7 cellular contexts compared by ENCODE assay signal in the genomic region with DNA sequence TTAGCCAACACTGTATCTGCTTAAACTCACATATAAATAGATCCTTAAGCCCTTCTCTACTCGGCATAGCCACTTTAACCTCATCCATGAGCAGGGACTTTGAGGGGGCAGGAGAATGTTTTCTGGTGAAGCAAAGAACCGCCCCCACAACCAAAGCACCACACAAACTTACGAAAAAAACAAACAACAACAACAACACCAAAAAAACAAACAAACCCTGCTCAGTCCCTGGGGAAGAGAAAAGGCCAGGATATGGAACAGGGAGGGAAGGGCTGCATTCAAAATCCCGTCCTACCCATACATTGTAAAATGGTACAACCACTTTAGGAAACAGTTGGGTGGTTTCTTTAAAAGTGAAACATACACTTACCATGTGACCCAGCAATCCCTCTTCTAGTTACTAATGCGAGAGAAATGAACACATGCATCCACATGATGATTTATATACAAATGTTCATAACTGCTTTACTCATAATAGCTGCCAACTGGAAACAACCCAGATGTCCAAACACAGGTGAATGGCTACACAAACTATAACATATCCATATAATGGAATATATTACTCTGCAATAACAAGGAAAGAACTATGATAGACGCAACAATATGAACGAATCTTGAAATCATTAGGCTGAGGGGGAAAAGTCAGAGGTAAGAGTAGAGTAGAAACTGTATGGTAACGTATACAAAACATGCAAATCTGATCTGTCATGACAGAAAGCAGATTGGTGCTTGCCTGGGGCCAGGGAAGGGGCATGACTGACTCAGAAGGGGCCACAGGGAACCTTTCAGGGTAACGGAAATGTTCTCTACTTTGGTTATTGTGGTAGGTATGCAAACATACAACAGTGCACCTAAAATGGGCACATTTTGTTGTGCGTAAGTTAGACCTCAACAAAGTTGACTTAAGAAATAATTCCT. TPM values are rescaled to one million over a fixed set of nuclear protein-coding genes. Genes with fewer than 3 reads are reported as not detected.
DNase-seq lines count a peak whose midpoint lies in the region; TF ChIP-seq lines count a peak whose summit lies in the region.

No MANE protein-coding gene starts in this region.

- peaks cover 18% of the 10 kb centered on the region for H3K4me1 ChIP-seq in skeletal muscle satellite cell (ENCODE audit: control insufficient read depth, insufficient read depth, low read length)

- no peak for TF ChIP-seq CTCF in brain microvascular endothelial cell (IDR thresholded peaks at IDR 0.05; ENCODE audit: low read depth, low read length, missing control alignments)

- in situ Hi-C loops in brain microvascular endothelial cell (cut with HindIII; ENCODE audit: low pct_ligation_motif_present, low sequenced_read_pairs): no loop called here

- peak overlapping the region; percentile 24 for H3K4me2 ChIP-seq in skeletal muscle satellite cell (ENCODE audit: low read length)

- peak; percentile 19 for DNase-seq in HT-29 (ENCODE audit: low spot score)
- peak in 4 of 5 experiments; percentile 18 to 92 (median 36) for DNase-seq in T-helper 2 cell
- peak; percentile 45 for DNase-seq in fibroblast of gingiva (ENCODE audit: low read depth)
- DNase-seq in GM03348 (ENCODE audit: low spot score): no peak
- DNase-seq in NCI-H1436 treated with DMSO at 0.1 percent for 48 hours (lab: John Stamatoyannopoulos, UW): no peak
- no peak for DNase-seq in brain microvascular endothelial cell

- H3K27me3 ChIP-seq in skeletal muscle satellite cell (ENCODE audit: control insufficient read depth, insufficient read depth, low read length): no peaks in the 10 kb centered on the region
- no peaks in the 10 kb centered on the region for H3K27me3 ChIP-seq in brain microvascular endothelial cell (replicated peaks)

- no peaks in the 10 kb centered on the region for H3K9me3 ChIP-seq in skeletal muscle satellite cell (replicated peaks; ENCODE audit: low read length)

- H3K9ac ChIP-seq in skeletal muscle satellite cell (ENCODE audit: low read depth, low read length): peak overlapping the region; percentile 54

- H3K36me3 ChIP-seq in skeletal muscle satellite cell (ENCODE audit: insufficient read depth, low read length): no peaks in the 10 kb centered on the region
- no peaks in the 10 kb centered on the region for H3K36me3 ChIP-seq in brain microvascular endothelial cell (replicated peaks)

- no peak overlapping the region for H3K27ac ChIP-seq in brain microvascular endothelial cell

- H3K4me3 ChIP-seq in skeletal muscle satellite cell (ENCODE audit: low read length) (no peak overlapping the region), brain microvascular endothelial cell (ENCODE audit: low read depth, low read length) (no peak overlapping the region)

RNA-seq across cellular contexts. Expression of a gene that starts 37.7 kb away (rescaled TPM):
- total RNA-seq in HT-29 (2014; rRNA removed; shearing (Covaris generic)): 33.8 and 43.0 TPM in 2 replicates
- total RNA-seq in skeletal muscle satellite cell (2012; rRNA removed): 4.6 and 6.3 TPM in 2 replicates

Comparison
In these comparisons a context has a peak if more than half of its experiments do, and no peak if none do; other contexts are left out.
1. DNase-seq: peak in HT-29 (single experiment), T-helper 2 cell (4 of 5) and fibroblast of gingiva (single experiment); none in GM03348 (single experiment), NCI-H1436 treated with DMSO at 0.1 percent for 48 hours (single experiment) and brain microvascular endothelial cell (single experiment).